Comparison of ENCODE assay signal across 15 cellular contexts in genomic region chr6:142675517-142675916, GRCh38.
DNase-seq lines count a peak whose midpoint lies in the region; ATAC-seq and TF ChIP-seq lines count a peak whose summit lies in the region.
"Had no signal": no experiment of that assay in that cellular context is flagged by ENCODE, and none has a peak within 500 bp of the region (broad histone marks: within the 10 kb centered on the region; RNA-seq: fewer than 3 reads in every experiment).

No MANE protein-coding gene starts in this region.

- H3K9me3 Mint-ChIP-seq in H9, result no peaks in the 10 kb centered on the region
- peaks cover 0 to 3% (median 0%) of the 10 kb centered on the region in 8 donors for H3K9me3 Mint-ChIP-seq in CD4-positive, alpha-beta memory T cell
- H3K9me3 Mint-ChIP-seq: CD8-positive, alpha-beta T cell; HFFc6 had no signal

- no peak overlapping the region for H3K4me3 Mint-ChIP-seq in H9
- H3K4me3 Mint-ChIP-seq in CD4-positive, alpha-beta memory T cell, result no peak overlapping the region
- H3K4me3 Mint-ChIP-seq: CD8-positive, alpha-beta T cell; HFFc6 had no signal

- TF ChIP-seq POLR2A in esophagus muscularis mucosa (IDR thresholded peaks at IDR 0.05; ENCODE audit: low read depth) (no peak), testis (IDR thresholded peaks at IDR 0.05) (no peak), ovary (IDR thresholded peaks at IDR 0.05) (no peak)

- H4K91ac ChIP-seq in H9 (ENCODE audit: insufficient read length, low read depth, low read length), result no peak overlapping the region

- H3K18ac ChIP-seq in H9 (ENCODE audit: insufficient read length, low read depth, low read length), result no peak overlapping the region

- H3K23ac ChIP-seq in H9 (ENCODE audit: insufficient read length, low read depth, low read length), result no peak overlapping the region

- H2BK120ac ChIP-seq in H9 (ENCODE audit: low read depth, low read length, poor library complexity, severe bottlenecking), result no peak overlapping the region

- H3K56ac ChIP-seq in H9 (ENCODE audit: insufficient read length, low read depth, low read length), result no peak overlapping the region

- no peak overlapping the region for H2AFZ ChIP-seq in H9 (ENCODE audit: low read length)

- no peak overlapping the region for H3K9ac ChIP-seq in H9 (ENCODE audit: extremely low read depth, insufficient read length, low read length)

- POLR2A ChIA-PET in CD4-positive, alpha-beta memory T cell (lab: Charles Lee; ENCODE audit: partially characterized antibody), result no interaction called here

- H3K36me3 ChIP-seq in esophagus muscularis mucosa (no peaks in the 10 kb centered on the region), testis (ENCODE audit: low read depth, missing control alignments) (no peaks in the 10 kb centered on the region), ovary (no peaks in the 10 kb centered on the region)
- no peaks in the 10 kb centered on the region for H3K36me3 ChIP-seq in CD4-positive, alpha-beta memory T cell (ENCODE audit: insufficient read depth, low read length)
- H3K36me3 ChIP-seq: HAP-1 had no signal

- no peak overlapping the region for H3T11ph ChIP-seq in H9 (ENCODE audit: low read length)

- TF ChIP-seq EP300 in esophagus muscularis mucosa (IDR thresholded peaks at IDR 0.05) (no peak), ovary (IDR thresholded peaks at IDR 0.05) (no peak)

- CTCF ChIA-PET in CD4-positive, alpha-beta memory T cell (lab: Charles Lee; ENCODE audit: partially characterized antibody), result interaction anchor here (1.2 kb wide), 1 partner anchor 351 kb away, joined by 3 read pairs; no protein-coding TSS in a partner anchor

- H2BK12ac ChIP-seq in H9 (ENCODE audit: insufficient read length, low read depth, low read length), result no peak overlapping the region

- no peaks in the 10 kb centered on the region for H4K20me1 ChIP-seq in H9 (ENCODE audit: control insufficient read depth, insufficient read depth, insufficient read length)

- H3K4me2 ChIP-seq in H9 (ENCODE audit: insufficient read depth, insufficient read length, low read length), result no peak overlapping the region

- H3K4ac ChIP-seq in H9 (ENCODE audit: low read depth, low read length), result no peak overlapping the region

- H3K4me1 Mint-ChIP-seq in H9, result peaks cover 3 to 6% of the 10 kb centered on the region in 2 experiments; a peak in 1 of 4 replicates
- H3K4me1 Mint-ChIP-seq in CD4-positive, alpha-beta memory T cell, result peaks cover 5 to 9% (median 6%) of the 10 kb centered on the region in 4 donors

- DNase-seq in H9, result no peak
- peak; percentile 50 for DNase-seq in esophagus muscularis mucosa (ENCODE audit: extremely low spot score)
- DNase-seq in testis, result no peak
- DNase-seq in ovary, result no peak
- DNase-seq in CD4-positive, alpha-beta memory T cell, result no peak
- DNase-seq: C1 segment of cervical spinal cord; CD8-positive, alpha-beta T cell; DMS 273 treated with DMSO at 0.1 percent for 48 hours; DMS79; EL; GDM1; HFFc6 had no signal

- no peak for TF ChIP-seq CTCF in H9 (conservative IDR thresholded peaks at IDR 0.05)
- no peak for TF ChIP-seq CTCF in esophagus muscularis mucosa (IDR thresholded peaks at IDR 0.05)
- no peak for TF ChIP-seq CTCF in testis (IDR thresholded peaks at IDR 0.05)
- TF ChIP-seq CTCF in ovary (IDR thresholded peaks at IDR 0.05), result no peak

- H4K5ac ChIP-seq in H9 (ENCODE audit: insufficient read length, low read depth, low read length), result no peak overlapping the region

- no peak overlapping the region for H2BK15ac ChIP-seq in H9 (ENCODE audit: low read depth, low read length)

- no peak overlapping the region for H2AK5ac ChIP-seq in H9 (ENCODE audit: insufficient read length, low read length)

- no peaks in the 10 kb centered on the region for H3K23me2 ChIP-seq in H9 (ENCODE audit: insufficient read length, low read depth, low read length, poor library complexity, severe bottlenecking)

- no CpG with 5 or more reads among the region's 5 CpGs for WGBS in H9 (ENCODE audit: extremely low coverage, insufficient read length, low lambda C conversion rate)
- 80% methylated on average over 3 of the region's 5 CpGs for whole genome bisulfite sequencing in esophagus muscularis mucosa
- WGBS in testis, 2 donors, result 48 to 66% methylated on average over 5 of the region's 5 CpGs
- whole genome bisulfite sequencing in ovary, 3 donors, result 81 to 86% (median 82%) methylated on average over 5 of the region's 5 CpGs

- H3K27ac Mint-ChIP-seq in H9, result no peak overlapping the region
- H3K27ac Mint-ChIP-seq in CD4-positive, alpha-beta memory T cell, result no peak overlapping the region
- H3K27ac Mint-ChIP-seq: CD8-positive, alpha-beta T cell; HFFc6 had no signal

- H3K79me2 ChIP-seq in H9 (ENCODE audit: insufficient read depth, low read length), result no peaks in the 10 kb centered on the region

- H3K9me3 ChIP-seq in H9 (ENCODE audit: control insufficient read depth, low read depth, low read length) (no peaks in the 10 kb centered on the region), esophagus muscularis mucosa (no peaks in the 10 kb centered on the region), testis (no peaks in the 10 kb centered on the region), ovary (no peaks in the 10 kb centered on the region)
- H3K9me3 ChIP-seq in CD4-positive, alpha-beta memory T cell (ENCODE audit: control insufficient read depth in 1 of 2, low read length in 2 of 2), result no peaks in the 10 kb centered on the region
- H3K9me3 ChIP-seq: HAP-1 had no signal

- H3K14ac ChIP-seq in H9 (ENCODE audit: insufficient read depth, low read length), result peak overlapping the region; percentile 20; the same call in 1 of the 2 replicates

- ATAC-seq in GM21825 (IDR thresholded peaks at IDR 0.05; ENCODE audit: unreplicated experiment), result no peak
- ATAC-seq: CD8-positive, alpha-beta T cell; GM12878 had no signal

- intact Hi-C loops in esophagus muscularis mucosa (cut with DNase I) (no loop called here), testis (cut with DNase I; ENCODE audit: low total_unique reads) (no loop called here), ovary (cut with DNase I) (no loop called here)
- intact Hi-C loops in CD4-positive, alpha-beta memory T cell (cut with micrococcal nuclease), result no loop called here

- no peaks in the 10 kb centered on the region for H3K27me3 ChIP-seq in H9 (ENCODE audit: insufficient read depth, low read length)
- H3K27me3 ChIP-seq in esophagus muscularis mucosa, result no peaks in the 10 kb centered on the region
- no peaks in the 10 kb centered on the region for H3K27me3 ChIP-seq in testis
- H3K27me3 ChIP-seq in ovary, result no peaks in the 10 kb centered on the region
- H3K27me3 ChIP-seq in CD4-positive, alpha-beta memory T cell (ENCODE audit: insufficient read depth, low read length), result no peaks in the 10 kb centered on the region

- H3K4me3 ChIP-seq in esophagus muscularis mucosa, result no peak overlapping the region
- peak overlapping the region; percentile 12 for H3K4me3 ChIP-seq in testis
- H3K4me3 ChIP-seq in ovary, result no peak overlapping the region
- H3K4me3 ChIP-seq in CD4-positive, alpha-beta memory T cell (ENCODE audit: low read length in 2 of 2), result no peak overlapping the region
- H3K4me3 ChIP-seq: GM12878, HAP-1 had no signal

- no peak overlapping the region for H2BK5ac ChIP-seq in H9 (ENCODE audit: insufficient read length, low read length)

- H3K79me1 ChIP-seq in H9 (ENCODE audit: insufficient read depth, low read depth, low read length, poor library complexity, severe bottlenecking), result no peaks in the 10 kb centered on the region

- no peaks in the 10 kb centered on the region for H3K36me3 Mint-ChIP-seq in H9 (ENCODE audit: insufficient read depth in 1 of 3, low read depth in 3 of 3)
- no peaks in the 10 kb centered on the region for H3K36me3 Mint-ChIP-seq in CD4-positive, alpha-beta memory T cell
- H3K36me3 Mint-ChIP-seq: CD8-positive, alpha-beta T cell had no signal

- no peaks in the 10 kb centered on the region for H3K4me1 ChIP-seq in H9 (ENCODE audit: insufficient read depth, low read length)
- H3K4me1 ChIP-seq in esophagus muscularis mucosa, result peaks cover 0 to 11% (median 7%) of the 10 kb centered on the region in 4 donors
- no peaks in the 10 kb centered on the region for H3K4me1 ChIP-seq in testis
- no peaks in the 10 kb centered on the region for H3K4me1 ChIP-seq in ovary (ENCODE audit: insufficient read depth)
- peaks cover 9% of the 10 kb centered on the region for H3K4me1 ChIP-seq in CD4-positive, alpha-beta memory T cell (ENCODE audit: insufficient read depth, low read length)
- H3K4me1 ChIP-seq: HAP-1 had no signal

- no peak overlapping the region for H3K27ac ChIP-seq in H9 (ENCODE audit: insufficient read length, low read depth, low read length)
- H3K27ac ChIP-seq in esophagus muscularis mucosa (replicated peaks in 1 of 4), result no peak overlapping the region
- no peak overlapping the region for H3K27ac ChIP-seq in testis
- H3K27ac ChIP-seq in ovary, result no peak overlapping the region
- no peak overlapping the region for H3K27ac ChIP-seq in CD4-positive, alpha-beta memory T cell (ENCODE audit: low read depth, low read length)

- no peak overlapping the region for H4K8ac ChIP-seq in H9 (replicated peaks; ENCODE audit: insufficient read length, low read depth, low read length)

- no peak overlapping the region for H2BK20ac ChIP-seq in H9 (ENCODE audit: low read depth, low read length, poor library complexity, severe bottlenecking)

- H3K27me3 Mint-ChIP-seq in H9 (ENCODE audit: low read depth), result no peaks in the 10 kb centered on the region
- H3K27me3 Mint-ChIP-seq in CD4-positive, alpha-beta memory T cell, result peaks cover 3 to 9% of the 10 kb centered on the region in 2 donors

Comparison
In these comparisons a context has a peak if more than half of its experiments do, and no peak if none do; other contexts are left out.
1. H3K4me3 ChIP-seq: peak in testis (2 of 2); none in esophagus muscularis mucosa (0 of 4), ovary (single experiment) and CD4-positive, alpha-beta memory T cell (0 of 2).